ENCODE assay signal across 28 cellular contexts in the genomic region with DNA sequence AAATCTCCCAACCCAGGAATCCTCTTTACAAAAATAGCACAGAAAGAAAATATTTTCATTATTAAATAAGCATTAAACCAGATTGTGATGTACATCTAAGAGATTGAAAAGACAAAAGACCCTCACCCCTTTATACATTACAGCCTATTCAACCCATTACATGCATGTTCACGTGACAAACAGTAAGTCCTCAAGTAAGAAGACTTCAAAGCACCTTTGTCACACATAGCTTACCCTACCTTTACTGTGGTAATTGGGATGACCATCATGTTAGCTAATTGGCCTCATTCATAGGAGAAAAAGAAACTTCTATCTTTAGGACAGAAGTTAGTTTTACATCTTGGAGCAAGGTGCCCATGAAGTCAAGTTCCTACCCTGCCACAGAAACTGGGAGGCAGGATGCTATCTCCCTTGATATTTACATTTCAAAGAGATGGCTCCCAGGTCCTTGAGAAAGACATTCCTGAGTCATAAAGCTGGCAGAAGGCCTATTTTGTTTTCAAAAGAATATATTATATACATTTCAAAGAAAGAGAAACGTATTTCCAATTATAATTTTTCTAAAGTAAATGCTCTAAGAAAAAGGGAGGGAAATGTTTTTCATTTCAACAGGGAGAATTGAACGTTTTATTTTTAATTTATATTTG.
A peak's percentile ranks its signal among the peaks of the same experiment; 100 is the strongest.
DNase-seq lines count a peak whose midpoint lies in the region; ATAC-seq and TF ChIP-seq lines count a peak whose summit lies in the region.
"Had no signal": no experiment of that assay in that cellular context is flagged by ENCODE, and none has a peak within 500 bp of the region (broad histone marks: within the 10 kb centered on the region; RNA-seq: fewer than 3 reads in every experiment).

No MANE protein-coding gene starts in this region.

- in situ Hi-C loops in ACHN (cut with HindIII; ENCODE audit: low pct_ligation_motif_present, low pct_unique_long_range_greater_than_20kb, low sequenced_read_pairs) = no loop called here

- peak; percentile 35 for DNase-seq in DMS53 (lab: John Stamatoyannopoulos, UW)
- DNase-seq in DMS53 treated with DMSO at 0.1 percent for 48 hours (lab: John Stamatoyannopoulos, UW; ENCODE audit: unreplicated experiment) = no peak
- peak; percentile 16 for DNase-seq in fibroblast of pulmonary artery (ENCODE audit: low read depth)
- no peak for DNase-seq in substantia nigra (lab: John Stamatoyannopoulos, UW)
- DNase-seq in SHP77 (lab: John Stamatoyannopoulos, UW) = no peak
- DNase-seq in ACHN = no peak
- DNase-seq: activated CD4-positive, CD25-positive, alpha-beta regulatory T cell treated with anti-CD3 and anti-CD28 coated beads, Interleukin-2, amount 50 U/mL, for 72 hours; activated CD8-positive, alpha-beta T cell treated with anti-CD3 and anti-CD28 coated beads for 36 hours; activated effector memory CD4-positive, alpha-beta T cell treated with Interleukin-2 at 50 U/mL for 16 hours; activated naive CD8-positive, alpha-beta T cell treated with anti-CD3 and anti-CD28 coated beads for 36 hours; AML-193; CD4-positive, alpha-beta memory T cell; cerebellar nuclear complex; DMS 273 treated with DMSO at 0.1 percent for 48 hours; effector CD8-positive, alpha-beta T cell; GF-D8; KBM-7; NCI-H1436; NCI-H2107; NCI-H510A; T-helper 1 cell; upper lobe of left lung had no signal

- TF ChIP-seq CTCF in fibroblast of pulmonary artery (IDR thresholded peaks at IDR 0.05; ENCODE audit: low read length, missing control alignments) = no peak

- ATAC-seq in SK-N-SH treated with all-trans-retinoic acid at 6 μM for 48 hours (peak; percentile 17), GM21367 (IDR thresholded peaks at IDR 0.05; ENCODE audit: unreplicated experiment) (no peak)
- ATAC-seq: activated CD8-positive, alpha-beta T cell treated with anti-CD3 and anti-CD28 coated beads for 36 hours; esophagus mucosa had no signal

- no peak overlapping the region for H3K4me3 ChIP-seq in fibroblast of pulmonary artery (replicated peaks; ENCODE audit: low read depth, low read length)
- H3K4me3 ChIP-seq: prostate gland, upper lobe of left lung had no signal

- H3K27ac ChIP-seq in substantia nigra (ENCODE audit: low read depth, low read length, poor library complexity, severe bottlenecking) = peak overlapping the region; percentile 39
- H3K27ac ChIP-seq: 22Rv1, neutrophil, prostate gland, upper lobe of left lung had no signal

TF ChIP-seq in SK-N-SH treated with all-trans-retinoic acid at 6 μM for 48 hours, 23 proteins besides CTCF, POLR2A, EP300 and RAD21:
- no peak for TF ChIP-seq ZNF565 (CRISPR knock-in tag; conservative IDR thresholded peaks at IDR 0.05; ENCODE audit: low read depth)
- TF ChIP-seq OSR1 (CRISPR knock-in tag; IDR thresholded peaks at IDR 0.05) = no peak
- no peak for TF ChIP-seq ZNF70 (CRISPR knock-in tag; IDR thresholded peaks at IDR 0.05)

Comparison
In these comparisons a context has a peak if more than half of its experiments do, and no peak if none do; other contexts are left out.
1. DNase-seq: peak in DMS53 (single experiment) and fibroblast of pulmonary artery (single experiment); none in DMS53 treated with DMSO at 0.1 percent for 48 hours (single experiment), substantia nigra (0 of 49), SHP77 (0 of 2) and ACHN (single experiment).